In genomic region chr1:111988377-111988742, GRCh38 we compare ENCODE assay signal across 10 cellular contexts. TPM values are rescaled to one million over a fixed set of nuclear protein-coding genes. Genes with fewer than 3 reads are reported as not detected.
A peak's percentile ranks its signal among the peaks of the same experiment; 100 is the strongest.
DNase-seq lines count a peak whose midpoint lies in the region; ATAC-seq lines count a peak whose summit lies in the region.
"Had no signal": no experiment of that assay in that cellular context is flagged by ENCODE, and none has a peak within 500 bp of the region (broad histone marks: within the 10 kb centered on the region; RNA-seq: fewer than 3 reads in every experiment).

No MANE protein-coding gene starts in this region.

- H3K27me3 Mint-ChIP-seq in activated CD4-positive, alpha-beta memory T cell treated with anti-CD3 and anti-CD28 coated beads, Interleukin-2, amount 10 ng/mL, durations not matched to agents 7 days and 5 days = peaks cover 63% of the 10 kb centered on the region
- peaks cover 61% of the 10 kb centered on the region for H3K27me3 Mint-ChIP-seq in activated CD4-positive, alpha-beta memory T cell treated with anti-CD3 and anti-CD28 coated beads for 36 hours

- POLR2A ChIA-PET in activated CD4-positive, alpha-beta memory T cell treated with anti-CD3 and anti-CD28 coated beads, Interleukin-2, amount 10 ng/mL, durations not matched to agents 7 days and 5 days (lab: Charles Lee) = no interaction called here
- POLR2A ChIA-PET in activated CD4-positive, alpha-beta memory T cell treated with anti-CD3 and anti-CD28 coated beads for 36 hours (lab: Charles Lee) = no interaction called here

- peaks cover 10% of the 10 kb centered on the region for H3K4me1 Mint-ChIP-seq in activated CD4-positive, alpha-beta memory T cell treated with anti-CD3 and anti-CD28 coated beads, Interleukin-2, amount 10 ng/mL, durations not matched to agents 7 days and 5 days
- peaks cover 14% of the 10 kb centered on the region for H3K4me1 Mint-ChIP-seq in activated CD4-positive, alpha-beta memory T cell treated with anti-CD3 and anti-CD28 coated beads for 36 hours (ENCODE audit: low read depth)

- no peaks in the 10 kb centered on the region for H3K9me3 Mint-ChIP-seq in activated CD4-positive, alpha-beta memory T cell treated with anti-CD3 and anti-CD28 coated beads, Interleukin-2, amount 10 ng/mL, durations not matched to agents 7 days and 5 days
- no peaks in the 10 kb centered on the region for H3K9me3 Mint-ChIP-seq in activated CD4-positive, alpha-beta memory T cell treated with anti-CD3 and anti-CD28 coated beads for 36 hours

- H3K4me3 ChIP-seq in iPS-18c (ENCODE audit: insufficient read depth, low read depth, low read length) (0 out of 2 replicates have a peak overlapping the region, but pooled peaks have one; percentile 44), skin epidermis (peak overlapping the region in 4 of 7 experiments; percentile 44 to 58 (median 51))

- H3K4me3 Mint-ChIP-seq in activated CD4-positive, alpha-beta memory T cell treated with anti-CD3 and anti-CD28 coated beads, Interleukin-2, amount 10 ng/mL, durations not matched to agents 7 days and 5 days = peak overlapping the region; percentile 27
- no peak overlapping the region for H3K4me3 Mint-ChIP-seq in activated CD4-positive, alpha-beta memory T cell treated with anti-CD3 and anti-CD28 coated beads for 36 hours

- H3K27ac ChIP-seq in skin epidermis = no peak overlapping the region

- H3K9me3 ChIP-seq in iPS-18c (ENCODE audit: control insufficient read depth, insufficient read depth, low read length) = peaks cover 2% of the 10 kb centered on the region

- no peak for DNase-seq in activated CD4-positive, alpha-beta memory T cell treated with anti-CD3 and anti-CD28 coated beads, Interleukin-2, amount 10 ng/mL, durations not matched to agents 7 days and 5 days
- no peak for DNase-seq in activated CD4-positive, alpha-beta memory T cell treated with anti-CD3 and anti-CD28 coated beads for 36 hours
- DNase-seq in NCI-H774 (lab: John Stamatoyannopoulos, UW) (peak; percentile 11), globus pallidus (ENCODE audit: low spot score) (no peak), SK-N-DZ (ENCODE audit: low spot score) (no peak)
- DNase-seq: activated naive CD4-positive, alpha-beta T cell treated with anti-CD3 and anti-CD28 coated beads, Interleukin-2, amount 50 U/mL, for 16 hours; effector memory CD4-positive, alpha-beta T cell had no signal

- intact Hi-C loops in activated CD4-positive, alpha-beta memory T cell treated with anti-CD3 and anti-CD28 coated beads for 36 hours (cut with micrococcal nuclease) = no loop called here

- CTCF ChIA-PET in activated CD4-positive, alpha-beta memory T cell treated with anti-CD3 and anti-CD28 coated beads, Interleukin-2, amount 10 ng/mL, durations not matched to agents 7 days and 5 days (lab: Charles Lee) = no interaction called here
- CTCF ChIA-PET in activated CD4-positive, alpha-beta memory T cell treated with anti-CD3 and anti-CD28 coated beads for 36 hours (lab: Charles Lee) = no interaction called here

- ATAC-seq in HG02610 (IDR thresholded peaks at IDR 0.05; ENCODE audit: unreplicated experiment) = no peak

- no peak overlapping the region for H3K27ac Mint-ChIP-seq in activated CD4-positive, alpha-beta memory T cell treated with anti-CD3 and anti-CD28 coated beads, Interleukin-2, amount 10 ng/mL, durations not matched to agents 7 days and 5 days
- no peak overlapping the region for H3K27ac Mint-ChIP-seq in activated CD4-positive, alpha-beta memory T cell treated with anti-CD3 and anti-CD28 coated beads for 36 hours

- no peaks in the 10 kb centered on the region for H3K36me3 Mint-ChIP-seq in activated CD4-positive, alpha-beta memory T cell treated with anti-CD3 and anti-CD28 coated beads, Interleukin-2, amount 10 ng/mL, durations not matched to agents 7 days and 5 days (ENCODE audit: low read depth)
- no peaks in the 10 kb centered on the region for H3K36me3 Mint-ChIP-seq in activated CD4-positive, alpha-beta memory T cell treated with anti-CD3 and anti-CD28 coated beads for 36 hours

RNA-seq across cellular contexts. Expression of gene KCND3, which starts 1.1 kb away (rescaled TPM):
- not detected for total RNA-seq in activated CD4-positive, alpha-beta memory T cell treated with anti-CD3 and anti-CD28 coated beads, Interleukin-2, amount 10 ng/mL, durations not matched to agents 7 days and 5 days
- not detected for total RNA-seq in activated CD4-positive, alpha-beta memory T cell treated with anti-CD3 and anti-CD28 coated beads for 36 hours
- polyA plus RNA-seq in SK-N-DZ (2014; cell fraction: cytosol; rRNA removed) = not detected in 2 replicates
- not detected in 2 replicates for polyA plus RNA-seq in SK-N-DZ (2014; cell fraction: nucleus; rRNA removed)
